26 cellular contexts compared by ENCODE assay signal in the genomic region with DNA sequence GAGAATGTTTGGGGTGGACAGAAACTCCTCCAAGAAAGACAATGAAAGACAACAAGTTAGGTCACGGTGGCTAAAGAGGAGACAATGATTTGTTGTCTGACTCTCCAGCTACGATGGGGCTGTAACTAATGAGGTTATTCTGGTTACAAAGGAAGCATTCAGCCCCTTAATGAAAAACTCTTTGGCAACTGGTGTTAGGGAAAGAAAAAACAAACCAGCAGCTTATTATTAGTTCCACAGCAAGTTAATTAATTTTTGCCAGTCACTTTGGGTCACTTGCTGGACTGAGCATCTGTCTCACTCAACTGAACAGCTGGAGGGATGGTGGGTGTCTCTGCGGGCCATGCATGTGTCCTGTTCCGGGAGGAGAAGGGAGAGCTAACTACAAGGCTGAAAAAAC.
DNase-seq lines count a peak whose midpoint lies in the region; FAIRE-seq and TF ChIP-seq lines count a peak whose summit lies in the region.
"Had no signal": no experiment of that assay in that cellular context is flagged by ENCODE, and none has a peak within 500 bp of the region (broad histone marks: within the 10 kb centered on the region; RNA-seq: fewer than 3 reads in every experiment).

No MANE protein-coding gene starts in this region.

- no peak overlapping the region for H3K9ac ChIP-seq in neural progenitor cell

- DNase-seq in breast epithelium (ENCODE audit: low spot score in 2 of 2) (no peak), MCF 10A (ENCODE audit: unreplicated experiment) (no peak), frontal cortex (ENCODE audit: low spot score in 2 of 2) (peak; percentile 3), neural progenitor cell (ENCODE audit: low spot score) (peak; percentile 58), NCI-H187 treated with DMSO at 0.1 percent for 48 hours (lab: John Stamatoyannopoulos, UW) (no peak), iPS-NIHi11 (ENCODE audit: low spot score) (no peak)
- no peak for DNase-seq in activated T-helper 2 cell treated with anti-CD3 and anti-CD28 coated beads, Interferon-gamma antibody, Interleukin-2, Interleukin-4, amounts not matched to agents 10 μg/mL and 5 μg/mL and 100 μg/mL, durations not matched to agents 14 hours and 24 hours and 36 hours (ENCODE audit: low spot score)
- DNase-seq in activated CD4-positive, CD25-positive, alpha-beta regulatory T cell treated with anti-CD3 and anti-CD28 coated beads, Interleukin-2, amount 50 U/mL, for 72 hours = no peak
- DNase-seq: activated CD4-positive, alpha-beta T cell treated with anti-CD3 and anti-CD28 coated beads for 36 hours; activated CD8-positive, alpha-beta T cell treated with anti-CD3 and anti-CD28 coated beads, Interleukin-2, amount 10 ng/mL, durations not matched to agents 7 days and 5 days; activated naive CD4-positive, alpha-beta T cell treated with anti-CD3 and anti-CD28 coated beads, Interleukin-2, amount 50 U/mL, for 16 hours; body of pancreas; Calu3; mesenchymal stem cell; NCI-H1092; NCI-H187; NCI-H526; SHP77; stimulated activated CD4-positive, alpha-beta T cell treated with anti-CD3 and anti-CD28 coated beads, Interleukin-4, amount 100 ng/mL, for 4 hours; upper lobe of left lung had no signal

- CTCF ChIA-PET in MCF 10A (lab: Yijun Ruan, JAX) = interaction anchor here (0.6 kb wide), 1 partner anchor 419 kb away, joined by 3 read pairs; no protein-coding TSS in a partner anchor

- H3K4me1 ChIP-seq in breast epithelium (no peaks in the 10 kb centered on the region), neural progenitor cell (peaks cover 21% of the 10 kb centered on the region)
- H3K4me1 ChIP-seq: body of pancreas, upper lobe of left lung had no signal

- no TSS peak for BruUV-seq in MCF 10A (replicated peaks; lab: Mats Ljungman, UMichigan)

- H3K4me1 Mint-ChIP-seq in MCF 10A (ENCODE audit: insufficient read depth, unreplicated experiment) (peaks cover under 1% of the 10 kb centered on the region), neural progenitor cell (peaks cover 18% of the 10 kb centered on the region)
- H3K4me1 Mint-ChIP-seq in activated T-helper 2 cell treated with anti-CD3 and anti-CD28 coated beads, Interferon-gamma antibody, Interleukin-2, Interleukin-4, amounts not matched to agents 10 μg/mL and 5 μg/mL and 100 μg/mL, durations not matched to agents 14 hours and 24 hours and 36 hours (ENCODE audit: low read depth) = no peaks in the 10 kb centered on the region
- H3K4me1 Mint-ChIP-seq: activated CD4-positive, alpha-beta T cell treated with anti-CD3 and anti-CD28 coated beads for 36 hours; activated T-helper 17 cell treated with anti-CD3 and anti-CD28 coated beads, Interleukin-2, amount 50 U/mL, for 72 hours; CD14-positive monocyte had no signal

- H3K36me3 Mint-ChIP-seq in MCF 10A (ENCODE audit: insufficient read depth, unreplicated experiment) = no peaks in the 10 kb centered on the region
- no peaks in the 10 kb centered on the region for H3K36me3 Mint-ChIP-seq in neural progenitor cell
- H3K36me3 Mint-ChIP-seq in activated T-helper 2 cell treated with anti-CD3 and anti-CD28 coated beads, Interferon-gamma antibody, Interleukin-2, Interleukin-4, amounts not matched to agents 10 μg/mL and 5 μg/mL and 100 μg/mL, durations not matched to agents 14 hours and 24 hours and 36 hours (ENCODE audit: low read depth) = no peaks in the 10 kb centered on the region
- H3K36me3 Mint-ChIP-seq: CD14-positive monocyte had no signal

- H3K27me3 ChIP-seq in breast epithelium = no peaks in the 10 kb centered on the region
- H3K27me3 ChIP-seq in neural progenitor cell = no peaks in the 10 kb centered on the region
- H3K27me3 ChIP-seq: body of pancreas, upper lobe of left lung had no signal

- H3K4me3 ChIP-seq in breast epithelium = no peak overlapping the region
- H3K4me3 ChIP-seq in neural progenitor cell = no peak overlapping the region
- H3K4me3 ChIP-seq: body of pancreas, upper lobe of left lung had no signal

- peak overlapping the region; percentile 14 for H3K4me2 ChIP-seq in neural progenitor cell

- no peaks in the 10 kb centered on the region for H4K20me1 ChIP-seq in neural progenitor cell (ENCODE audit: low read depth)

- peak overlapping the region; percentile 73 to 77 for H3K27ac ChIP-seq in breast epithelium
- no peak overlapping the region for H3K27ac ChIP-seq in neural progenitor cell
- H3K27ac ChIP-seq: 22Rv1, body of pancreas, upper lobe of left lung had no signal

- no peak overlapping the region for H2AFZ ChIP-seq in neural progenitor cell (replicated peaks)

- H3F3A ChIP-seq in neural progenitor cell (ENCODE audit: low read depth) = peaks cover 12% of the 10 kb centered on the region

- H3K9me3 Mint-ChIP-seq in MCF 10A (ENCODE audit: unreplicated experiment) = no peaks in the 10 kb centered on the region
- peaks cover 2% of the 10 kb centered on the region for H3K9me3 Mint-ChIP-seq in neural progenitor cell
- H3K9me3 Mint-ChIP-seq in activated T-helper 2 cell treated with anti-CD3 and anti-CD28 coated beads, Interferon-gamma antibody, Interleukin-2, Interleukin-4, amounts not matched to agents 10 μg/mL and 5 μg/mL and 100 μg/mL, durations not matched to agents 14 hours and 24 hours and 36 hours = no peaks in the 10 kb centered on the region
- H3K9me3 Mint-ChIP-seq: activated T-helper 17 cell treated with anti-CD3 and anti-CD28 coated beads, Interleukin-2, amount 50 U/mL, for 72 hours had no signal

- no peak for TF ChIP-seq POLR2A in breast epithelium (IDR thresholded peaks at IDR 0.05)

- no peak overlapping the region for H3K4me3 Mint-ChIP-seq in MCF 10A (ENCODE audit: unreplicated experiment)
- no peak overlapping the region for H3K4me3 Mint-ChIP-seq in neural progenitor cell
- no peak overlapping the region for H3K4me3 Mint-ChIP-seq in activated T-helper 2 cell treated with anti-CD3 and anti-CD28 coated beads, Interferon-gamma antibody, Interleukin-2, Interleukin-4, amounts not matched to agents 10 μg/mL and 5 μg/mL and 100 μg/mL, durations not matched to agents 14 hours and 24 hours and 36 hours (ENCODE audit: low read depth)
- H3K4me3 Mint-ChIP-seq: activated CD4-positive, alpha-beta T cell treated with anti-CD3 and anti-CD28 coated beads for 36 hours; activated CD8-positive, alpha-beta T cell treated with anti-CD3 and anti-CD28 coated beads, Interleukin-2, amount 10 ng/mL, durations not matched to agents 7 days and 5 days; activated T-helper 17 cell treated with anti-CD3 and anti-CD28 coated beads, Interleukin-2, amount 50 U/mL, for 72 hours; CD14-positive monocyte had no signal

- no peaks in the 10 kb centered on the region for H3K9me3 ChIP-seq in breast epithelium
- H3K9me3 ChIP-seq in neural progenitor cell (ENCODE audit: low read depth) = no peaks in the 10 kb centered on the region
- H3K9me3 ChIP-seq: body of pancreas, upper lobe of left lung had no signal

- no peaks in the 10 kb centered on the region for H3K79me2 ChIP-seq in neural progenitor cell (ENCODE audit: low read depth)

- TF ChIP-seq CTCF in breast epithelium (IDR thresholded peaks at IDR 0.05) (no peak), MCF 10A (IDR thresholded peaks at IDR 0.05; ENCODE audit: unreplicated experiment) (no peak), neural progenitor cell (IDR thresholded peaks at IDR 0.05) (no peak)

- intact Hi-C loops in breast epithelium (cut with DNase I; ENCODE audit: low total_unique reads) = no loop called here
- intact Hi-C loops in MCF 10A (cut with micrococcal nuclease) = no loop called here
- intact Hi-C loops in activated T-helper 2 cell treated with anti-CD3 and anti-CD28 coated beads, Interferon-gamma antibody, Interleukin-2, Interleukin-4, amounts not matched to agents 10 μg/mL and 5 μg/mL and 100 μg/mL, durations not matched to agents 14 hours and 24 hours and 36 hours (cut with micrococcal nuclease) = no loop called here

- H3K27ac Mint-ChIP-seq in MCF 10A (ENCODE audit: low read depth, unreplicated experiment) = no peak overlapping the region
- H3K27ac Mint-ChIP-seq in neural progenitor cell = no peak overlapping the region
- H3K27ac Mint-ChIP-seq in activated T-helper 2 cell treated with anti-CD3 and anti-CD28 coated beads, Interferon-gamma antibody, Interleukin-2, Interleukin-4, amounts not matched to agents 10 μg/mL and 5 μg/mL and 100 μg/mL, durations not matched to agents 14 hours and 24 hours and 36 hours = no peak overlapping the region
- H3K27ac Mint-ChIP-seq: activated CD4-positive, alpha-beta T cell treated with anti-CD3 and anti-CD28 coated beads for 36 hours; activated CD8-positive, alpha-beta T cell treated with anti-CD3 and anti-CD28 coated beads, Interleukin-2, amount 10 ng/mL, durations not matched to agents 7 days and 5 days; activated T-helper 17 cell treated with anti-CD3 and anti-CD28 coated beads, Interleukin-2, amount 50 U/mL, for 72 hours; CD14-positive monocyte; progenitor cell of endocrine pancreas had no signal

- H3K27me3 Mint-ChIP-seq in MCF 10A (ENCODE audit: insufficient read depth, unreplicated experiment) = peaks cover 19% of the 10 kb centered on the region
- H3K27me3 Mint-ChIP-seq in neural progenitor cell (ENCODE audit: insufficient read depth, low read depth) = peaks cover 3% of the 10 kb centered on the region
- H3K27me3 Mint-ChIP-seq in activated T-helper 2 cell treated with anti-CD3 and anti-CD28 coated beads, Interferon-gamma antibody, Interleukin-2, Interleukin-4, amounts not matched to agents 10 μg/mL and 5 μg/mL and 100 μg/mL, durations not matched to agents 14 hours and 24 hours and 36 hours (ENCODE audit: low read depth) = no peaks in the 10 kb centered on the region

- POLR2A ChIA-PET in MCF 10A (lab: Yijun Ruan, JAX) = no interaction called here

- H3K36me3 ChIP-seq in breast epithelium (no peaks in the 10 kb centered on the region), neural progenitor cell (no peaks in the 10 kb centered on the region)
- H3K36me3 ChIP-seq: upper lobe of left lung had no signal

- FAIRE-seq in frontal cortex (lab: Jason Lieb, UNC) = peak; percentile 43
- FAIRE-seq: H54, HTR-8/SVneo had no signal

Comparison
In these comparisons a context has a peak if more than half of its experiments do, and no peak if none do; other contexts are left out.
1. DNase-seq: peak in frontal cortex (2 of 2) and neural progenitor cell (single experiment); none in breast epithelium (0 of 2), MCF 10A (single experiment), NCI-H187 treated with DMSO at 0.1 percent for 48 hours (single experiment), activated T-helper 2 cell treated with anti-CD3 and anti-CD28 coated beads, Interferon-gamma antibody, Interleukin-2, Interleukin-4, amounts not matched to agents 10 μg/mL and 5 μg/mL and 100 μg/mL, durations not matched to agents 14 hours and 24 hours and 36 hours (single experiment), activated CD4-positive, CD25-positive, alpha-beta regulatory T cell treated with anti-CD3 and anti-CD28 coated beads, Interleukin-2, amount 50 U/mL, for 72 hours (single experiment) and iPS-NIHi11 (single experiment).